Comparison of ENCODE assay signal across 2 cellular contexts in the genomic region with DNA sequence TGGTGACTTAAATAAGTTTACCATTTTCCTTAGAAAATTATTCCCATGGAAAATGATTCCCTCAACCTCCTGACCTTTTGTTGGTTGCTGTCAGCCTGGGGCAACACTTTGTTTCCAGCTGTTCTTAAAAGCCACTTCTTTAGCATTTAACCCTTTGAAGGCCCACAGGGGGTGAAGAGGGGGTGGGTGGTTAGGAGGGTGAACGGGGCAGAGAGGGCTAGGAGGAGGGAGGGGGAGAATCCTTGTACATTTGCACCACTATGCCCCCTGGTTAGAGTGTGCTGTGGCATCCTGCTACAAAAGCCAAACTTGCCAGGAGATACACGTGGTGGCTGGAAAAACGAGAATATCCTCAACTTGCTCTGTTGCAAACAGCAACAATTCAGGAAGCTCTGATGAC.
TF ChIP-seq lines count a peak whose summit lies in the region.

No MANE protein-coding gene starts in this region.

TF ChIP-seq in H1, 55 proteins besides CTCF, POLR2A, EP300 and RAD21 (continues in another document):
- TF ChIP-seq, protein P1, sequence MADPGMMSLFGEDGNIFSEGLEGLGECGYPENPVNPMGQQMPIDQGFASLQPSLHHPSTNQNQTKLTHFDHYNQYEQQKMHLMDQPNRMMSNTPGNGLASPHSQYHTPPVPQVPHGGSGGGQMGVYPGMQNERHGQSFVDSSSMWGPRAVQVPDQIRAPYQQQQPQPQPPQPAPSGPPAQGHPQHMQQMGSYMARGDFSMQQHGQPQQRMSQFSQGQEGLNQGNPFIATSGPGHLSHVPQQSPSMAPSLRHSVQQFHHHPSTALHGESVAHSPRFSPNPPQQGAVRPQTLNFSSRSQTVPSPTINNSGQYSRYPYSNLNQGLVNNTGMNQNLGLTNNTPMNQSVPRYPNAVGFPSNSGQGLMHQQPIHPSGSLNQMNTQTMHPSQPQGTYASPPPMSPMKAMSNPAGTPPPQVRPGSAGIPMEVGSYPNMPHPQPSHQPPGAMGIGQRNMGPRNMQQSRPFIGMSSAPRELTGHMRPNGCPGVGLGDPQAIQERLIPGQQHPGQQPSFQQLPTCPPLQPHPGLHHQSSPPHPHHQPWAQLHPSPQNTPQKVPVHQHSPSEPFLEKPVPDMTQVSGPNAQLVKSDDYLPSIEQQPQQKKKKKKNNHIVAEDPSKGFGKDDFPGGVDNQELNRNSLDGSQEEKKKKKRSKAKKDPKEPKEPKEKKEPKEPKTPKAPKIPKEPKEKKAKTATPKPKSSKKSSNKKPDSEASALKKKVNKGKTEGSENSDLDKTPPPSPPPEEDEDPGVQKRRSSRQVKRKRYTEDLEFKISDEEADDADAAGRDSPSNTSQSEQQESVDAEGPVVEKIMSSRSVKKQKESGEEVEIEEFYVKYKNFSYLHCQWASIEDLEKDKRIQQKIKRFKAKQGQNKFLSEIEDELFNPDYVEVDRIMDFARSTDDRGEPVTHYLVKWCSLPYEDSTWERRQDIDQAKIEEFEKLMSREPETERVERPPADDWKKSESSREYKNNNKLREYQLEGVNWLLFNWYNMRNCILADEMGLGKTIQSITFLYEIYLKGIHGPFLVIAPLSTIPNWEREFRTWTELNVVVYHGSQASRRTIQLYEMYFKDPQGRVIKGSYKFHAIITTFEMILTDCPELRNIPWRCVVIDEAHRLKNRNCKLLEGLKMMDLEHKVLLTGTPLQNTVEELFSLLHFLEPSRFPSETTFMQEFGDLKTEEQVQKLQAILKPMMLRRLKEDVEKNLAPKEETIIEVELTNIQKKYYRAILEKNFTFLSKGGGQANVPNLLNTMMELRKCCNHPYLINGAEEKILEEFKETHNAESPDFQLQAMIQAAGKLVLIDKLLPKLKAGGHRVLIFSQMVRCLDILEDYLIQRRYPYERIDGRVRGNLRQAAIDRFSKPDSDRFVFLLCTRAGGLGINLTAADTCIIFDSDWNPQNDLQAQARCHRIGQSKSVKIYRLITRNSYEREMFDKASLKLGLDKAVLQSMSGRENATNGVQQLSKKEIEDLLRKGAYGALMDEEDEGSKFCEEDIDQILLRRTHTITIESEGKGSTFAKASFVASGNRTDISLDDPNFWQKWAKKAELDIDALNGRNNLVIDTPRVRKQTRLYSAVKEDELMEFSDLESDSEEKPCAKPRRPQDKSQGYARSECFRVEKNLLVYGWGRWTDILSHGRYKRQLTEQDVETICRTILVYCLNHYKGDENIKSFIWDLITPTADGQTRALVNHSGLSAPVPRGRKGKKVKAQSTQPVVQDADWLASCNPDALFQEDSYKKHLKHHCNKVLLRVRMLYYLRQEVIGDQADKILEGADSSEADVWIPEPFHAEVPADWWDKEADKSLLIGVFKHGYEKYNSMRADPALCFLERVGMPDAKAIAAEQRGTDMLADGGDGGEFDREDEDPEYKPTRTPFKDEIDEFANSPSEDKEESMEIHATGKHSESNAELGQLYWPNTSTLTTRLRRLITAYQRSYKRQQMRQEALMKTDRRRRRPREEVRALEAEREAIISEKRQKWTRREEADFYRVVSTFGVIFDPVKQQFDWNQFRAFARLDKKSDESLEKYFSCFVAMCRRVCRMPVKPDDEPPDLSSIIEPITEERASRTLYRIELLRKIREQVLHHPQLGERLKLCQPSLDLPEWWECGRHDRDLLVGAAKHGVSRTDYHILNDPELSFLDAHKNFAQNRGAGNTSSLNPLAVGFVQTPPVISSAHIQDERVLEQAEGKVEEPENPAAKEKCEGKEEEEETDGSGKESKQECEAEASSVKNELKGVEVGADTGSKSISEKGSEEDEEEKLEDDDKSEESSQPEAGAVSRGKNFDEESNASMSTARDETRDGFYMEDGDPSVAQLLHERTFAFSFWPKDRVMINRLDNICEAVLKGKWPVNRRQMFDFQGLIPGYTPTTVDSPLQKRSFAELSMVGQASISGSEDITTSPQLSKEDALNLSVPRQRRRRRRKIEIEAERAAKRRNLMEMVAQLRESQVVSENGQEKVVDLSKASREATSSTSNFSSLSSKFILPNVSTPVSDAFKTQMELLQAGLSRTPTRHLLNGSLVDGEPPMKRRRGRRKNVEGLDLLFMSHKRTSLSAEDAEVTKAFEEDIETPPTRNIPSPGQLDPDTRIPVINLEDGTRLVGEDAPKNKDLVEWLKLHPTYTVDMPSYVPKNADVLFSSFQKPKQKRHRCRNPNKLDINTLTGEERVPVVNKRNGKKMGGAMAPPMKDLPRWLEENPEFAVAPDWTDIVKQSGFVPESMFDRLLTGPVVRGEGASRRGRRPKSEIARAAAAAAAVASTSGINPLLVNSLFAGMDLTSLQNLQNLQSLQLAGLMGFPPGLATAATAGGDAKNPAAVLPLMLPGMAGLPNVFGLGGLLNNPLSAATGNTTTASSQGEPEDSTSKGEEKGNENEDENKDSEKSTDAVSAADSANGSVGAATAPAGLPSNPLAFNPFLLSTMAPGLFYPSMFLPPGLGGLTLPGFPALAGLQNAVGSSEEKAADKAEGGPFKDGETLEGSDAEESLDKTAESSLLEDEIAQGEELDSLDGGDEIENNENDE (IDR thresholded peaks at IDR 0.05; ENCODE audit: insufficient replicate concordance, low read length) = peak; percentile 43
- TF ChIP-seq, protein P2, sequence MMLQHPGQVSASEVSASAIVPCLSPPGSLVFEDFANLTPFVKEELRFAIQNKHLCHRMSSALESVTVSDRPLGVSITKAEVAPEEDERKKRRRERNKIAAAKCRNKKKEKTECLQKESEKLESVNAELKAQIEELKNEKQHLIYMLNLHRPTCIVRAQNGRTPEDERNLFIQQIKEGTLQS (IDR thresholded peaks at IDR 0.05; ENCODE audit: insufficient read depth, low read depth, low read length) = no peak
- TF ChIP-seq POU5F1 (IDR thresholded peaks at IDR 0.05; ENCODE audit: low read depth, low read length) (0 out of 2 replicates have a peak, but pooled peaks have one; percentile 55), ASH2L (IDR thresholded peaks at IDR 0.05; ENCODE audit: low read length) (peak; percentile 67), NANOG (IDR thresholded peaks at IDR 0.05; ENCODE audit: insufficient read depth, low read depth, low read length, poor library complexity, severe bottlenecking) (peak; percentile 84), SP1 (IDR thresholded peaks at IDR 0.05; ENCODE audit: low read depth, low read length) (0 out of 2 replicates have a peak, but pooled peaks have one; percentile 42), SAP30 (IDR thresholded peaks at IDR 0.05; ENCODE audit: insufficient read depth, insufficient replicate concordance, low read length) (no peak), SIX5 (IDR thresholded peaks at IDR 0.05; ENCODE audit: low read depth, low read length) (no peak), TAF1 (IDR thresholded peaks at IDR 0.05; ENCODE audit: low read depth, low read length) (no peak), SRF (IDR thresholded peaks at IDR 0.05; ENCODE audit: low read depth, low read length) (no peak), GTF2F1 (IDR thresholded peaks at IDR 0.05; ENCODE audit: borderline replicate concordance, low read depth, low read length) (no peak), HDAC2 (IDR thresholded peaks at IDR 0.05; ENCODE audit: borderline replicate concordance in 1 of 2, low read depth in 2 of 2, low read length in 2 of 2) (peak in 1 of 2 experiments; percentile 96; a peak in 2 of 4 replicates), TCF12 (IDR thresholded peaks at IDR 0.05; ENCODE audit: low read depth, low read length) (0 out of 2 replicates have a peak, but pooled peaks have one; percentile 39)
- TF ChIP-seq, protein P3, sequence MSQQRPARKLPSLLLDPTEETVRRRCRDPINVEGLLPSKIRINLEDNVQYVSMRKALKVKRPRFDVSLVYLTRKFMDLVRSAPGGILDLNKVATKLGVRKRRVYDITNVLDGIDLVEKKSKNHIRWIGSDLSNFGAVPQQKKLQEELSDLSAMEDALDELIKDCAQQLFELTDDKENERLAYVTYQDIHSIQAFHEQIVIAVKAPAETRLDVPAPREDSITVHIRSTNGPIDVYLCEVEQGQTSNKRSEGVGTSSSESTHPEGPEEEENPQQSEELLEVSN (IDR thresholded peaks at IDR 0.05) = no peak

TF ChIP-seq in HepG2, 621 proteins besides CTCF, POLR2A, EP300 and RAD21:
- TF ChIP-seq, protein P4, sequence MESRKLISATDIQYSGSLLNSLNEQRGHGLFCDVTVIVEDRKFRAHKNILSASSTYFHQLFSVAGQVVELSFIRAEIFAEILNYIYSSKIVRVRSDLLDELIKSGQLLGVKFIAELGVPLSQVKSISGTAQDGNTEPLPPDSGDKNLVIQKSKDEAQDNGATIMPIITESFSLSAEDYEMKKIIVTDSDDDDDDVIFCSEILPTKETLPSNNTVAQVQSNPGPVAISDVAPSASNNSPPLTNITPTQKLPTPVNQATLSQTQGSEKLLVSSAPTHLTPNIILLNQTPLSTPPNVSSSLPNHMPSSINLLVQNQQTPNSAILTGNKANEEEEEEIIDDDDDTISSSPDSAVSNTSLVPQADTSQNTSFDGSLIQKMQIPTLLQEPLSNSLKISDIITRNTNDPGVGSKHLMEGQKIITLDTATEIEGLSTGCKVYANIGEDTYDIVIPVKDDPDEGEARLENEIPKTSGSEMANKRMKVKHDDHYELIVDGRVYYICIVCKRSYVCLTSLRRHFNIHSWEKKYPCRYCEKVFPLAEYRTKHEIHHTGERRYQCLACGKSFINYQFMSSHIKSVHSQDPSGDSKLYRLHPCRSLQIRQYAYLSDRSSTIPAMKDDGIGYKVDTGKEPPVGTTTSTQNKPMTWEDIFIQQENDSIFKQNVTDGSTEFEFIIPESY (CRISPR knock-in tag; IDR thresholded peaks at IDR 0.05) = no peak
- TF ChIP-seq MEIS1 (CRISPR knock-in tag; IDR thresholded peaks at IDR 0.05; ENCODE audit: borderline replicate concordance) (no peak), ATAD3A (CRISPR knock-in tag; IDR thresholded peaks at IDR 0.05) (no peak), ZSCAN20 (CRISPR knock-in tag; IDR thresholded peaks at IDR 0.05; ENCODE audit: borderline replicate concordance) (no peak), TOE1 (CRISPR knock-in tag; IDR thresholded peaks at IDR 0.05) (no peak), RCOR2 (CRISPR knock-in tag; IDR thresholded peaks at IDR 0.05) (no peak), ZC3H13 (CRISPR knock-in tag; IDR thresholded peaks at IDR 0.05) (no peak), IKZF1 (IDR thresholded peaks at IDR 0.05) (no peak), ZNF788 (CRISPR knock-in tag; IDR thresholded peaks at IDR 0.05; ENCODE audit: borderline replicate concordance) (no peak), KLF6 (CRISPR knock-in tag; IDR thresholded peaks at IDR 0.05) (no peak)
TF ChIP-seq in HepG2: peak in this region for 0.
